16 cellular contexts compared by ENCODE assay signal in the genomic region with DNA sequence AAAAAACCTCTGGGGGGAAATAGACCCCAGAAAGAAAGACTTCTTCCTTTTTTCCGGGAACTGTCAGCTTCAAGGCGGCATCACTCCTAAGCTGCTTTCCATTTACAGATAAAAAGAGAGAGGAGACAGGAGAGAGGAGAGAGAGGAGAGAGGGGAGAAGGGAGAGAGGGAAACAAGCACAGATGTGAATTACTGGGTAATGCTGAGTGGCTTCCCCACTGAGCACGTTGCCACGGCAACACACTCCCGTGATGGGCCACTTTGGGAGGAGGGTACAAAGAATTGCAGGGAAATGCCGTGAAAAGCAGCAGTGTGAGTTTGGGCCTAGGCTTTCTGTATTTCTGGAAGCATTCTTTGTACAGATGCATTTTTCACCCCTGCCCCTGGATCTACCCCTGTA.
DNase-seq lines count a peak whose midpoint lies in the region; ATAC-seq, FAIRE-seq and TF ChIP-seq lines count a peak whose summit lies in the region.
"Had no signal": no experiment of that assay in that cellular context is flagged by ENCODE, and none has a peak within 500 bp of the region (broad histone marks: within the 10 kb centered on the region; RNA-seq: fewer than 3 reads in every experiment).

No MANE protein-coding gene starts in this region.

- H3K36me3 Mint-ChIP-seq in activated CD4-positive, alpha-beta memory T cell treated with anti-CD3 and anti-CD28 coated beads, Interleukin-2, amount 10 ng/mL, durations not matched to agents 7 days and 5 days (ENCODE audit: low read depth), result no peaks in the 10 kb centered on the region
- H3K36me3 Mint-ChIP-seq: activated CD4-positive, alpha-beta memory T cell treated with anti-CD3 and anti-CD28 coated beads for 36 hours had no signal

- no peak overlapping the region for H4K12ac ChIP-seq in trophoblast cell (ENCODE audit: low read depth, low read length)

- peak overlapping the region; percentile 33 for H4K91ac ChIP-seq in trophoblast cell (ENCODE audit: low read depth, low read length)

- WGBS in K562 (ENCODE audit: insufficient coverage, low coverage, missing lambda C conversion rate), result 54% methylated on average over 4 of the region's 6 CpGs
- WGBS in trophoblast cell (ENCODE audit: extremely low coverage, insufficient coverage, insufficient read length), result no CpG with 5 or more reads among the region's 6 CpGs

- H3K23ac ChIP-seq in trophoblast cell (ENCODE audit: low read length), result no peak overlapping the region

- no peak overlapping the region for H3K14ac ChIP-seq in trophoblast cell (ENCODE audit: low read length)

- no peaks in the 10 kb centered on the region for H3K9me3 Mint-ChIP-seq in activated CD4-positive, alpha-beta memory T cell treated with anti-CD3 and anti-CD28 coated beads, Interleukin-2, amount 10 ng/mL, durations not matched to agents 7 days and 5 days
- H3K9me3 Mint-ChIP-seq: activated CD4-positive, alpha-beta memory T cell treated with anti-CD3 and anti-CD28 coated beads for 36 hours had no signal

- H3K4me1 ChIP-seq in K562 (replicated peaks in 1 of 2; ENCODE audit: control insufficient read depth in 2 of 2, insufficient read depth in 2 of 2, low read length in 2 of 2) (peaks cover 4 to 13% of the 10 kb centered on the region in 2 experiments; a peak in 3 of 5 replicates), trophoblast cell (ENCODE audit: control insufficient read depth in 1 of 2, insufficient read depth in 2 of 2, low read length in 2 of 2) (peaks cover 0 to 4% of the 10 kb centered on the region in 2 experiments)

- H3K4me2 ChIP-seq in K562 (ENCODE audit: insufficient read depth, low read length), result no peak overlapping the region
- H3K4me2 ChIP-seq in trophoblast cell (ENCODE audit: low read length), result no peak overlapping the region

- H2AK5ac ChIP-seq in trophoblast cell (ENCODE audit: low read length), result no peak overlapping the region

- no peak for TF ChIP-seq CTCF in K562 (IDR thresholded peaks at IDR 0.05 in 2 of 3, conservative IDR thresholded peaks at IDR 0.05 in 1 of 3; ENCODE audit: insufficient read depth in 2 of 3, low read depth in 1 of 3, low read length in 3 of 3)

- no peak overlapping the region for H3K27ac Mint-ChIP-seq in activated CD4-positive, alpha-beta memory T cell treated with anti-CD3 and anti-CD28 coated beads, Interleukin-2, amount 10 ng/mL, durations not matched to agents 7 days and 5 days
- H3K27ac Mint-ChIP-seq: activated CD4-positive, alpha-beta memory T cell treated with anti-CD3 and anti-CD28 coated beads for 36 hours had no signal

- no peak overlapping the region for H2AFZ ChIP-seq in K562 (ENCODE audit: low read depth, low read length)
- H2AFZ ChIP-seq in trophoblast cell (ENCODE audit: insufficient read depth, low read length, poor library complexity), result no peak overlapping the region

- H2BK12ac ChIP-seq in trophoblast cell (ENCODE audit: low read length), result peak overlapping the region; percentile 17

- ATAC-seq in K562, result no peak
- ATAC-seq in HG02642 (IDR thresholded peaks at IDR 0.05; ENCODE audit: poor library complexity, unreplicated experiment), result no peak

- intact Hi-C loops in K562 (cut with micrococcal nuclease), result no loop called here

- H3K36me3 ChIP-seq in K562 (ENCODE audit: control insufficient read depth, insufficient read depth, low read length) (no peaks in the 10 kb centered on the region), trophoblast cell (ENCODE audit: control insufficient read depth in 1 of 2, insufficient read depth in 2 of 2, low read length in 2 of 2) (no peaks in the 10 kb centered on the region)
- H3K36me3 ChIP-seq: thoracic aorta had no signal

- H3K9ac ChIP-seq in K562 (ENCODE audit: insufficient read depth in 1 of 2, low read depth in 2 of 2, low read length in 2 of 2), result no peak overlapping the region; a peak in 1 of 4 replicates
- no peak overlapping the region for H3K9ac ChIP-seq in trophoblast cell (ENCODE audit: low read length)

- H3K79me2 ChIP-seq in K562 (ENCODE audit: control insufficient read depth, insufficient read depth, low read length) (no peaks in the 10 kb centered on the region), trophoblast cell (ENCODE audit: control insufficient read depth, insufficient read depth, low read length, poor library complexity) (no peaks in the 10 kb centered on the region)

- H3K4ac ChIP-seq in trophoblast cell (ENCODE audit: low read depth, low read length), result no peak overlapping the region

- no peak for FAIRE-seq in K562 (lab: Jason Lieb, UNC)

- TF ChIP-seq RAD21 in K562 (CRISPR knock-in tag; conservative IDR thresholded peaks at IDR 0.05 in 1 of 2, IDR thresholded peaks at IDR 0.05 in 1 of 2), result no peak

- no peak overlapping the region for H2BK5ac ChIP-seq in trophoblast cell (ENCODE audit: low read depth, low read length, poor library complexity)

- CTCF ChIA-PET in K562 (lab: Yijun Ruan, JAX; ENCODE audit: low intra/inter-chr PET ratio), result no interaction called here
- CTCF ChIA-PET in activated CD4-positive, alpha-beta memory T cell treated with anti-CD3 and anti-CD28 coated beads, Interleukin-2, amount 10 ng/mL, durations not matched to agents 7 days and 5 days (lab: Charles Lee), result interaction anchor here (1.2 kb wide), 1 partner anchor 238 kb away, joined by 3 read pairs; no protein-coding TSS in a partner anchor

- H3K27me3 ChIP-seq in K562 (ENCODE audit: control insufficient read depth in 2 of 2, insufficient read depth in 2 of 2, low read length in 2 of 2), result no peaks in the 10 kb centered on the region
- H3K27me3 ChIP-seq in trophoblast cell (ENCODE audit: insufficient read depth, low read length), result no peaks in the 10 kb centered on the region

- no peak overlapping the region for H3K27ac ChIP-seq in K562 (ENCODE audit: extremely low read depth, low read depth, low read length)
- no peak overlapping the region for H3K27ac ChIP-seq in trophoblast cell (ENCODE audit: low read depth, low read length)
- H3K27ac ChIP-seq: 22Rv1, thoracic aorta had no signal

- no peaks in the 10 kb centered on the region for H4K20me1 ChIP-seq in K562 (replicated peaks; ENCODE audit: control insufficient read depth, insufficient read depth, low read length)

- POLR2A ChIA-PET in K562 (lab: Yijun Ruan, JAX), result interaction anchor here (0.5 to 2.5 kb wide), 4 partner anchors 12 to 239 kb away, joined by 3 to 9 read pairs (median 5); no protein-coding TSS in a partner anchor
- POLR2A ChIA-PET in activated CD4-positive, alpha-beta memory T cell treated with anti-CD3 and anti-CD28 coated beads, Interleukin-2, amount 10 ng/mL, durations not matched to agents 7 days and 5 days (lab: Charles Lee), result interaction anchor here (0.9 kb wide), 1 partner anchor 14 kb away, joined by 7 read pairs; no protein-coding TSS in a partner anchor

- TF ChIP-seq EP300 in K562 (IDR thresholded peaks at IDR 0.05; ENCODE audit: low read length), result no peak

- H3K4me3 ChIP-seq in K562 (no peak overlapping the region), trophoblast cell (ENCODE audit: low read depth, low read length) (no peak overlapping the region)
- H3K4me3 ChIP-seq: thoracic aorta had no signal

- H3K9me3 ChIP-seq in K562 (replicated peaks; ENCODE audit: control insufficient read depth, insufficient read depth, low read depth, low read length), result no peaks in the 10 kb centered on the region
- H3K9me3 ChIP-seq in trophoblast cell (ENCODE audit: insufficient read depth, low read depth, low read length), result no peaks in the 10 kb centered on the region
- H3K9me3 ChIP-seq: Caco-2, thoracic aorta had no signal

- H3K4me1 Mint-ChIP-seq in activated CD4-positive, alpha-beta memory T cell treated with anti-CD3 and anti-CD28 coated beads, Interleukin-2, amount 10 ng/mL, durations not matched to agents 7 days and 5 days, result no peaks in the 10 kb centered on the region

- no peaks in the 10 kb centered on the region for H3K9me1 ChIP-seq in K562 (ENCODE audit: control insufficient read depth, insufficient read depth, low read length)

- no peak for TF ChIP-seq POLR2A in K562 (conservative IDR thresholded peaks at IDR 0.05)

- H3K27me3 Mint-ChIP-seq in activated CD4-positive, alpha-beta memory T cell treated with anti-CD3 and anti-CD28 coated beads, Interleukin-2, amount 10 ng/mL, durations not matched to agents 7 days and 5 days, result no peaks in the 10 kb centered on the region
- H3K27me3 Mint-ChIP-seq: activated CD4-positive, alpha-beta memory T cell treated with anti-CD3 and anti-CD28 coated beads for 36 hours had no signal

- no peak overlapping the region for H4K8ac ChIP-seq in trophoblast cell (ENCODE audit: low read depth, low read length)

- in situ Hi-C loops in K562 (cut with MboI), result loop anchor here (10.0 kb wide), 1 partner anchor 243 kb away; no protein-coding TSS in a partner anchor

- DNase-seq in DMS53 (lab: John Stamatoyannopoulos, UW) (peak; percentile 64), DMS53 treated with DMSO at 0.1 percent for 48 hours (lab: John Stamatoyannopoulos, UW; ENCODE audit: unreplicated experiment) (no peak), NCI-H1694 treated with DMSO at 0.1 percent for 48 hours (lab: John Stamatoyannopoulos, UW) (peak; percentile 43), K562 (ENCODE audit: extremely low read depth in 1 of 4, low spot score in 3 of 4) (no peak), trophoblast cell (no peak), HUDEP-2 (lab: John Stamatoyannopoulos, UW; ENCODE audit: unreplicated experiment in 76 of 76) (no peak)
- no peak for DNase-seq in activated CD4-positive, alpha-beta memory T cell treated with anti-CD3 and anti-CD28 coated beads, Interleukin-2, amount 10 ng/mL, durations not matched to agents 7 days and 5 days
- DNase-seq: activated CD4-positive, alpha-beta memory T cell treated with anti-CD3 and anti-CD28 coated beads for 36 hours; activated naive CD4-positive, alpha-beta T cell treated with anti-CD3 and anti-CD28 coated beads, Interleukin-2, amount 50 U/mL, for 16 hours; Caco-2; MM.1S; RPMI8226; T-helper 9 cell had no signal

- no TSS peak for BruUV-seq in K562 (replicated peaks; lab: Mats Ljungman, UMichigan)

- H3K79me1 ChIP-seq in trophoblast cell (ENCODE audit: low read length), result peaks cover 6% of the 10 kb centered on the region

- no peak overlapping the region for H3K18ac ChIP-seq in trophoblast cell (ENCODE audit: low read length)

- H3K4me3 Mint-ChIP-seq in activated CD4-positive, alpha-beta memory T cell treated with anti-CD3 and anti-CD28 coated beads, Interleukin-2, amount 10 ng/mL, durations not matched to agents 7 days and 5 days, result no peak overlapping the region
- H3K4me3 Mint-ChIP-seq: activated CD4-positive, alpha-beta memory T cell treated with anti-CD3 and anti-CD28 coated beads for 36 hours had no signal

- H2BK120ac ChIP-seq in trophoblast cell (ENCODE audit: insufficient read depth, low read length, poor library complexity), result no peak overlapping the region

TF ChIP-seq in K562, 482 proteins besides CTCF, POLR2A, EP300 and RAD21:
- no peak for TF ChIP-seq ZNF561 (CRISPR knock-in tag; conservative IDR thresholded peaks at IDR 0.05)
- no peak for TF ChIP-seq NCOA2 (IDR thresholded peaks at IDR 0.05; ENCODE audit: partially characterized antibody in 2 of 2)
- peak; percentile 89 for TF ChIP-seq RFX1 (IDR thresholded peaks at IDR 0.05)

Comparison
In these comparisons a context has a peak if more than half of its experiments do, and no peak if none do; other contexts are left out.
1. DNase-seq: peak in DMS53 (single experiment) and NCI-H1694 treated with DMSO at 0.1 percent for 48 hours (single experiment); none in DMS53 treated with DMSO at 0.1 percent for 48 hours (single experiment), K562 (0 of 4), trophoblast cell (0 of 2), activated CD4-positive, alpha-beta memory T cell treated with anti-CD3 and anti-CD28 coated beads, Interleukin-2, amount 10 ng/mL, durations not matched to agents 7 days and 5 days (single experiment) and HUDEP-2 (0 of 76).